ENCODE assay signal across 1 cellular context in genomic region chr10:115951242-115951641, GRCh38.
TF ChIP-seq lines count a peak whose summit lies in the region.

No MANE protein-coding gene starts in this region.

TF ChIP-seq in IMR-90, 13 proteins besides CTCF, POLR2A, EP300 and RAD21 (continued from another document):
- TF ChIP-seq ELK1 (IDR thresholded peaks at IDR 0.05; ENCODE audit: borderline replicate concordance, low read depth, low read length) (no peak), NFE2L2 (IDR thresholded peaks at IDR 0.05; ENCODE audit: low read depth, low read length) (no peak), RCOR1 (IDR thresholded peaks at IDR 0.05; ENCODE audit: insufficient replicate concordance, low read length) (no peak), FOS (IDR thresholded peaks at IDR 0.05; ENCODE audit: low read depth, low read length) (no peak), MXI1 (IDR thresholded peaks at IDR 0.05; ENCODE audit: borderline replicate concordance, low read depth, low read length) (no peak), CEBPB (IDR thresholded peaks at IDR 0.05; ENCODE audit: low read depth, low read length) (no peak), BHLHE40 (IDR thresholded peaks at IDR 0.05; ENCODE audit: low read depth, low read length) (no peak), USF2 (IDR thresholded peaks at IDR 0.05; ENCODE audit: low read depth, low read length) (no peak), RFX5 (IDR thresholded peaks at IDR 0.05; ENCODE audit: low read depth, low read length) (no peak), MAFK (IDR thresholded peaks at IDR 0.05; ENCODE audit: low read depth, low read length) (no peak), SMC3 (IDR thresholded peaks at IDR 0.05; ENCODE audit: low read depth, low read length) (no peak)
